ENCODE assay signal across 11 cellular contexts in genomic region chr5:7856855-7857254, GRCh38. TPM values are rescaled to one million over a fixed set of nuclear protein-coding genes. Genes with fewer than 3 reads are reported as not detected.
DNase-seq lines count a peak whose midpoint lies in the region; ATAC-seq, FAIRE-seq and TF ChIP-seq lines count a peak whose summit lies in the region.
"Had no signal": no experiment of that assay in that cellular context is flagged by ENCODE, and none has a peak within 500 bp of the region (broad histone marks: within the 10 kb centered on the region; RNA-seq: fewer than 3 reads in every experiment).

No MANE protein-coding gene starts in this region.

- H3K4me1 ChIP-seq in OCI-LY3 (ENCODE audit: low read length) (no peaks in the 10 kb centered on the region), lower lobe of right lung (peaks cover 7% of the 10 kb centered on the region), esophagus squamous epithelium (peaks cover 0 to 7% (median 0%) of the 10 kb centered on the region in 3 donors)

- H3K79me2 ChIP-seq in OCI-LY3 (ENCODE audit: low read length): no peaks in the 10 kb centered on the region

- WGBS in esophagus squamous epithelium, 2 donors: 100% methylated on average over 2 of the region's 2 CpGs

- intact Hi-C loops in lower lobe of right lung (cut with DNase I): no loop called here
- intact Hi-C loops in esophagus squamous epithelium (cut with DNase I): no loop called here

- DNase-seq in NCI-H1436 (lab: John Stamatoyannopoulos, UW) (peak; percentile 48), NCI-H1436 treated with DMSO at 0.1 percent for 48 hours (lab: John Stamatoyannopoulos, UW) (no peak), HTR-8/SVneo (ENCODE audit: insufficient read length, low spot score) (peak; percentile 30), chondrocyte (ENCODE audit: low spot score) (no peak), lower lobe of right lung (no peak), esophagus squamous epithelium (lab: John Stamatoyannopoulos, UW) (no peak)
- DNase-seq: activated B cell treated with CpG ODN at 0.5 μM for 24 hours had no signal

- H3K27me3 Mint-ChIP-seq in chondrocyte (ENCODE audit: low read depth): no peaks in the 10 kb centered on the region

- H3K4me1 Mint-ChIP-seq in chondrocyte (ENCODE audit: low read depth): peaks cover 9% of the 10 kb centered on the region

- H3K9me3 Mint-ChIP-seq in chondrocyte (ENCODE audit: low read depth): no peaks in the 10 kb centered on the region

- ATAC-seq in lower lobe of right lung (peak; percentile 76 to 81), HG02623 (IDR thresholded peaks at IDR 0.05; ENCODE audit: unreplicated experiment) (no peak)

- H3K27me3 ChIP-seq in OCI-LY3 (ENCODE audit: low read depth, low read length) (no peaks in the 10 kb centered on the region), lower lobe of right lung (ENCODE audit: low read depth) (no peaks in the 10 kb centered on the region), esophagus squamous epithelium (no peaks in the 10 kb centered on the region)

- no peak overlapping the region for H3K4me2 ChIP-seq in OCI-LY3 (ENCODE audit: low read length)
- H3K4me2 ChIP-seq: BLaER1 treated with 17β-estradiol and CSF1 and Interleukin-3, amounts not matched to agents 10 nM and 100 nM had no signal

- no peak overlapping the region for H3K9ac ChIP-seq in OCI-LY3 (ENCODE audit: low read length)
- H3K9ac ChIP-seq: BLaER1 treated with 17β-estradiol and CSF1 and Interleukin-3, amounts not matched to agents 10 nM and 100 nM had no signal

- no peak for TF ChIP-seq POLR2A in esophagus squamous epithelium (IDR thresholded peaks at IDR 0.05)

- H3K36me3 ChIP-seq in OCI-LY3 (replicated peaks; ENCODE audit: low read depth, low read length): peaks cover 3% of the 10 kb centered on the region
- H3K36me3 ChIP-seq in lower lobe of right lung: peaks cover 44% of the 10 kb centered on the region
- H3K36me3 ChIP-seq in esophagus squamous epithelium: peaks cover 0 to 45% (median 16%) of the 10 kb centered on the region in 3 donors

- peak; percentile 26 for FAIRE-seq in HTR-8/SVneo (lab: Jason Lieb, UNC)

- H2AFZ ChIP-seq in OCI-LY3 (ENCODE audit: low read depth, low read length): no peak overlapping the region

- H3K36me3 Mint-ChIP-seq in chondrocyte (ENCODE audit: low read depth): peaks cover 11% of the 10 kb centered on the region

- H3K9me3 ChIP-seq in OCI-LY3 (ENCODE audit: insufficient read depth, low read length) (no peaks in the 10 kb centered on the region), lower lobe of right lung (no peaks in the 10 kb centered on the region), esophagus squamous epithelium (no peaks in the 10 kb centered on the region)

- H3K27ac ChIP-seq in OCI-LY3 (ENCODE audit: low read length): no peak overlapping the region
- H3K27ac ChIP-seq in lower lobe of right lung: no peak overlapping the region
- H3K27ac ChIP-seq in esophagus squamous epithelium: no peak overlapping the region

- no peak overlapping the region for H3K27ac Mint-ChIP-seq in chondrocyte (ENCODE audit: unreplicated experiment)
- H3K27ac Mint-ChIP-seq: activated B cell treated with CpG ODN at 0.5 μM for 24 hours had no signal

- H3K4me3 Mint-ChIP-seq in chondrocyte (ENCODE audit: unreplicated experiment): no peak overlapping the region
- H3K4me3 Mint-ChIP-seq: activated B cell treated with CpG ODN at 0.5 μM for 24 hours had no signal

- no peaks in the 10 kb centered on the region for H4K20me1 ChIP-seq in OCI-LY3 (ENCODE audit: insufficient read depth, low read length)

- TF ChIP-seq CTCF in OCI-LY3 (IDR thresholded peaks at IDR 0.05; ENCODE audit: low read depth, low read length) (peak; percentile 57), chondrocyte (IDR thresholded peaks at IDR 0.05) (peak; percentile 77), lower lobe of right lung (IDR thresholded peaks at IDR 0.05) (peak; percentile 55), esophagus squamous epithelium (IDR thresholded peaks at IDR 0.05) (peak in 3 of 6 experiments; percentile 12 to 45 (median 42))

- H3K4me3 ChIP-seq in OCI-LY3 (ENCODE audit: low read length) (no peak overlapping the region), lower lobe of right lung (no peak overlapping the region), esophagus squamous epithelium (no peak overlapping the region)
- H3K4me3 ChIP-seq: BLaER1 treated with 17β-estradiol and CSF1 and Interleukin-3, amounts not matched to agents 10 nM and 100 nM had no signal

RNA-seq across cellular contexts. Expression of gene CFAP90, which starts 5.9 kb away (rescaled TPM):
- 0.27 to 0.36 TPM in 2 of 3 replicates, not detected in the other for total RNA-seq in chondrocyte
- total RNA-seq in lower lobe of right lung: 10.7 TPM
- total RNA-seq in esophagus squamous epithelium: not detected
- total RNA-seq: activated B cell treated with CpG ODN at 0.5 μM for 24 hours, pulmonary artery endothelial cell had no signal

RNA-seq across cellular contexts. Expression of gene FASTKD3, which starts 12.0 kb away (rescaled TPM):
- total RNA-seq in chondrocyte (6.9 to 10.2 TPM (median 9.2 TPM) in 3 replicates), lower lobe of right lung (9.4 TPM), esophagus squamous epithelium (10 to 100 TPM in 3 of 4 donors, 1 to 10 TPM in 1; 4.4 to 14.0 (median 11.2) TPM)

RNA-seq across cellular contexts. Expression of gene MTRR, which starts 12.1 kb away (rescaled TPM):
- total RNA-seq in chondrocyte (27.4 to 37.2 TPM (median 28.4 TPM) in 3 replicates), lower lobe of right lung (92.9 TPM), esophagus squamous epithelium (10 to 100 TPM; 12.7 to 33.2 (median 21.0) TPM)

Comparison
In these comparisons a context has a peak if more than half of its experiments do, and no peak if none do; other contexts are left out.
1. DNase-seq: peak in NCI-H1436 (single experiment) and HTR-8/SVneo (single experiment); none in NCI-H1436 treated with DMSO at 0.1 percent for 48 hours (single experiment), chondrocyte (single experiment), lower lobe of right lung (single experiment) and esophagus squamous epithelium (single experiment).